ENCODE assay signal across 1 cellular context in genomic region chr18:76874643-76875389, GRCh38.
TF ChIP-seq lines count a peak whose summit lies in the region.

No MANE protein-coding gene starts in this region.

TF ChIP-seq in HCT116, 20 proteins besides CTCF, POLR2A, EP300 and RAD21 (continued from another document):
- no peak for TF ChIP-seq ATF3 (IDR thresholded peaks at IDR 0.05)
- TF ChIP-seq YY1 (IDR thresholded peaks at IDR 0.05; ENCODE audit: extremely low read depth, insufficient replicate concordance, low read depth, low read length): no peak
